26 cellular contexts compared by ENCODE assay signal in genomic region chr16:27962197-27962596, GRCh38.
"Had no signal": no experiment of that assay in that cellular context is flagged by ENCODE, and none has a peak within 500 bp of the region (broad histone marks: within the 10 kb centered on the region; RNA-seq: fewer than 3 reads in every experiment).

No MANE protein-coding gene starts in this region.

- DNase-seq: cortex of kidney; effector CD8-positive, alpha-beta T cell; effector memory CD8-positive, alpha-beta T cell; endodermal cell; erythroblast; esophagus squamous epithelium; foreskin fibroblast; foreskin melanocyte; gastrocnemius medialis; glutamatergic neuron; head of caudate nucleus; heart right ventricle; hippocampal formation; left cardiac atrium; left lung; left ventricle myocardium superior; lower lobe of right lung; mesenchymal stem cell; midbrain had no signal

- H3K27ac ChIP-seq: epithelial cell of prostate, esophagus squamous epithelium, gastrocnemius medialis, heart right ventricle, left lung, lower lobe of right lung had no signal

- FAIRE-seq: colon, endometrium, islet of Langerhans, keratinocyte had no signal

- ATAC-seq: effector memory CD8-positive, alpha-beta T cell; esophagus mucosa; gastrocnemius medialis; heart right ventricle; left cardiac atrium; left lung; left ventricle myocardium superior; lower lobe of right lung had no signal

- H3K4me3 Mint-ChIP-seq: dendritic cell treated with granulocyte-macrophage colony-stimulating factor and Interleukin-4, amounts not matched to agents 40 ng/mL and 50 ng/mL, for 4 days; effector memory CD8-positive, alpha-beta T cell; endodermal cell had no signal

- H3K4me3 ChIP-seq: esophagus squamous epithelium, gastrocnemius medialis, heart right ventricle, left lung, lower lobe of right lung had no signal

- H3K27ac Mint-ChIP-seq: dendritic cell treated with granulocyte-macrophage colony-stimulating factor and Interleukin-4, amounts not matched to agents 40 ng/mL and 50 ng/mL, for 4 days; effector memory CD8-positive, alpha-beta T cell; endodermal cell had no signal

- H3K4me1 Mint-ChIP-seq: endodermal cell had no signal
